9 cellular contexts compared by ENCODE assay signal in the genomic region with DNA sequence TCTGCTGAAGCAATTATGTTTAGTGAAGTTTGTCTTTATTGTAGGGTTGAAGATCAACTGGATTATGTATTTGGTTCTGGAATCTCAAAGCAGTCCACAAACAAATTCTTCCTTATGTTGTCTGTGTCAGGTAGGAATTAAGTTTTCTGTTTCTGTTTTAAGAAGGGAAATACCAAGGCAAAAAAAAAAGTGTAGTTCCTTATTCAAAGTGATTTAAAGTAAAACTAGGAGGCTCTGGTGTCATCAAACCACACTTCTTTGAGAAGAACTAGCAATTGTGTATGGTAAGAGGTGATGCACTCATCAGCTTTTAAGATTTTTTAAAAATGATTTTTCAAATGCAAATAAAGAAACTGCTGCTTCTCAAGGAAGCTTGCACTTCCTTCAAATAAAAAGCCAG. TPM values are rescaled to one million over a fixed set of nuclear protein-coding genes. Genes with fewer than 3 reads are reported as not detected.
DNase-seq lines count a peak whose midpoint lies in the region; FAIRE-seq and TF ChIP-seq lines count a peak whose summit lies in the region.
"Had no signal": no experiment of that assay in that cellular context is flagged by ENCODE, and none has a peak within 500 bp of the region (broad histone marks: within the 10 kb centered on the region; RNA-seq: fewer than 3 reads in every experiment).

No MANE protein-coding gene starts in this region.

- H3K56ac ChIP-seq in H1 (replicated peaks; ENCODE audit: insufficient read length, low read depth, low read length) = no peak overlapping the region

- intact Hi-C loops in spleen (cut with DNase I; ENCODE audit: low total_unique reads) = no loop called here

- H3K14ac ChIP-seq in H1 (ENCODE audit: insufficient read length) = no peak overlapping the region

- H3K4me3 ChIP-seq in H1 (ENCODE audit: extremely low read depth in 1 of 4, insufficient read depth in 2 of 4, low read depth in 3 of 4, low read length in 4 of 4) = peak overlapping the region in 2 of 4 experiments; percentile 5 to 91; a peak in 2 of 8 replicates
- peak overlapping the region; percentile 75 for H3K4me3 ChIP-seq in smooth muscle cell
- no peak overlapping the region for H3K4me3 ChIP-seq in spleen

- H3K4me1 ChIP-seq in H1 (replicated peaks in 1 of 4; ENCODE audit: control insufficient read depth in 3 of 4, insufficient read depth in 4 of 4, low read length in 3 of 4) (no peaks in the 10 kb centered on the region; a peak in 1 of 7 replicates), smooth muscle cell (ENCODE audit: low read depth) (peaks cover 12% of the 10 kb centered on the region), spleen (peaks cover 10 to 36% (median 19%) of the 10 kb centered on the region in 6 donors)

- no peak overlapping the region for H2BK120ac ChIP-seq in H1 (replicated peaks; ENCODE audit: low read depth, low read length)

- TF ChIP-seq CTCF in H1 (IDR thresholded peaks at IDR 0.05; ENCODE audit: control extremely low read depth in 1 of 3, insufficient read depth in 1 of 3, low read depth in 1 of 3, low read length in 3 of 3) (no peak), smooth muscle cell (IDR thresholded peaks at IDR 0.05; ENCODE audit: borderline replicate concordance, insufficient read depth, poor library complexity, severe bottlenecking) (no peak), spleen (IDR thresholded peaks at IDR 0.05 in 8 of 11, conservative IDR thresholded peaks at IDR 0.05 in 3 of 11) (no peak)

- H3K27ac ChIP-seq in H1 (ENCODE audit: low read depth, low read length) (no peak overlapping the region), smooth muscle cell (ENCODE audit: low read depth) (no peak overlapping the region), spleen (no peak overlapping the region)

- POLR2A ChIA-PET in activated CD4-positive, alpha-beta T cell treated with anti-CD3 and anti-CD28 coated beads, Interleukin-2, amount 10 ng/mL, durations not matched to agents 7 days and 5 days (lab: Charles Lee) = no interaction called here
- POLR2A ChIA-PET in H1 (lab: Charles Lee; ENCODE audit: partially characterized antibody) = no interaction called here

- peaks cover 8 to 62% of the 10 kb centered on the region in 2 experiments for H3K79me2 ChIP-seq in H1 (ENCODE audit: control insufficient read depth in 1 of 2, insufficient read depth in 2 of 2, low read length in 2 of 2)
- peaks cover 48% of the 10 kb centered on the region for H3K79me2 ChIP-seq in smooth muscle cell (ENCODE audit: low read depth)

- TF ChIP-seq POLR2A in H1 (IDR thresholded peaks at IDR 0.05; ENCODE audit: control extremely low read depth in 1 of 2, low read depth in 2 of 2, low read length in 2 of 2) (no peak), spleen (IDR thresholded peaks at IDR 0.05) (no peak), GM12891 (IDR thresholded peaks at IDR 0.05; ENCODE audit: low read depth, low read length) (no peak)

- H3K27me3 ChIP-seq in H1 (replicated peaks in 1 of 4; ENCODE audit: control insufficient read depth in 3 of 4, extremely low read depth in 1 of 4, insufficient read depth in 3 of 4, low read length in 3 of 4) (no peaks in the 10 kb centered on the region), smooth muscle cell (ENCODE audit: low read depth) (no peaks in the 10 kb centered on the region), spleen (replicated peaks in 1 of 7) (no peaks in the 10 kb centered on the region)

- no peak overlapping the region for H3K23ac ChIP-seq in H1 (ENCODE audit: insufficient read length)

- no peak for TF ChIP-seq EP300 in H1 (IDR thresholded peaks at IDR 0.05; ENCODE audit: borderline replicate concordance in 1 of 2, low read depth in 2 of 2, low read length in 2 of 2)

- no peak for DNase-seq in activated CD4-positive, alpha-beta T cell treated with anti-CD3 and anti-CD28 coated beads, Interleukin-2, amount 10 ng/mL, durations not matched to agents 7 days and 5 days
- no peak for DNase-seq in activated CD4-positive, alpha-beta T cell treated with anti-CD3 and anti-CD28 coated beads for 48 hours
- DNase-seq in NAMALWA (ENCODE audit: low spot score) (peak; percentile 30), H1 (ENCODE audit: low read depth in 1 of 2, low spot score in 2 of 2) (no peak), smooth muscle cell (lab: John Stamatoyannopoulos, UW; ENCODE audit: unreplicated experiment) (no peak), spleen (no peak), GM12891 (ENCODE audit: insufficient read length, low spot score) (no peak), NCI-H2029 (lab: John Stamatoyannopoulos, UW) (no peak)
- DNase-seq: NCI-H1092 treated with DMSO at 0.1 percent for 48 hours had no signal

- H3K79me1 ChIP-seq in H1 (ENCODE audit: low read depth, low read length) = peaks cover 9% of the 10 kb centered on the region

- H3K36me3 ChIP-seq in H1 (ENCODE audit: control insufficient read depth in 2 of 4, insufficient read depth in 4 of 4, low read length in 3 of 4) (peaks cover 0 to 13% (median 5%) of the 10 kb centered on the region in 4 experiments; a peak in 2 of 8 replicates), smooth muscle cell (ENCODE audit: low read depth) (no peaks in the 10 kb centered on the region), spleen (peaks cover 0 to 19% (median 0%) of the 10 kb centered on the region in 6 donors)

- H3K27ac Mint-ChIP-seq in activated CD4-positive, alpha-beta T cell treated with anti-CD3 and anti-CD28 coated beads, Interleukin-2, amount 10 ng/mL, durations not matched to agents 7 days and 5 days = no peak overlapping the region

- H3K36me3 Mint-ChIP-seq in activated CD4-positive, alpha-beta T cell treated with anti-CD3 and anti-CD28 coated beads, Interleukin-2, amount 10 ng/mL, durations not matched to agents 7 days and 5 days (ENCODE audit: low read depth) = peaks cover 9% of the 10 kb centered on the region

- H3F3A ChIP-seq in smooth muscle cell (ENCODE audit: low read depth) = no peaks in the 10 kb centered on the region

- peak overlapping the region; percentile 39 for H3K4me3 Mint-ChIP-seq in activated CD4-positive, alpha-beta T cell treated with anti-CD3 and anti-CD28 coated beads, Interleukin-2, amount 10 ng/mL, durations not matched to agents 7 days and 5 days

- TF ChIP-seq RAD21 in H1 (IDR thresholded peaks at IDR 0.05 in 1 of 2, conservative IDR thresholded peaks at IDR 0.05 in 1 of 2; ENCODE audit: low read depth in 2 of 2, low read length in 2 of 2) = no peak

- no peak overlapping the region for H2AFZ ChIP-seq in H1 (ENCODE audit: low read length)
- H2AFZ ChIP-seq in smooth muscle cell (ENCODE audit: low read depth) = no peak overlapping the region

- H2BK5ac ChIP-seq in H1 (ENCODE audit: low read depth, low read length) = no peak overlapping the region

- peaks cover 0 to 2% of the 10 kb centered on the region in 2 experiments for H4K20me1 ChIP-seq in H1 (replicated peaks in 1 of 2; ENCODE audit: control insufficient read depth in 1 of 2, insufficient read depth in 2 of 2, low read length in 2 of 2)
- H4K20me1 ChIP-seq in smooth muscle cell (ENCODE audit: low read depth) = no peaks in the 10 kb centered on the region

- FAIRE-seq in H1 (lab: Jason Lieb, UNC) = no peak
- no peak for FAIRE-seq in GM12891 (lab: Jason Lieb, UNC)

- no peak overlapping the region for H4K8ac ChIP-seq in H1 (ENCODE audit: extremely low read depth, insufficient read depth, low read length)

- H3K18ac ChIP-seq in H1 (ENCODE audit: extremely low read depth, low read length) = no peak overlapping the region

- CTCF ChIA-PET in activated CD4-positive, alpha-beta T cell treated with anti-CD3 and anti-CD28 coated beads, Interleukin-2, amount 10 ng/mL, durations not matched to agents 7 days and 5 days (lab: Charles Lee) = no interaction called here
- CTCF ChIA-PET in H1 (lab: Charles Lee; ENCODE audit: partially characterized antibody) = interaction anchor here (0.6 kb wide), 1 partner anchor 315 kb away, joined by 3 read pairs; no protein-coding TSS in a partner anchor

- H3K4me1 Mint-ChIP-seq in activated CD4-positive, alpha-beta T cell treated with anti-CD3 and anti-CD28 coated beads, Interleukin-2, amount 10 ng/mL, durations not matched to agents 7 days and 5 days = peaks cover 27% of the 10 kb centered on the region

- no peak overlapping the region for H2AK5ac ChIP-seq in H1 (ENCODE audit: low read depth, low read length)

- H3K4me2 ChIP-seq in H1 (ENCODE audit: insufficient read depth in 1 of 2, low read depth in 2 of 2, low read length in 2 of 2) (peak overlapping the region; percentile 81 to 92; a peak in 1 of 4 replicates), smooth muscle cell (peak overlapping the region; percentile 94)

- no peak overlapping the region for H4K91ac ChIP-seq in H1 (replicated peaks; ENCODE audit: insufficient read length, low read length)

- H3K23me2 ChIP-seq in H1 (ENCODE audit: low read depth, low read length) = peaks cover 7% of the 10 kb centered on the region; the same call in 1 of the 2 replicates

- H3K27me3 Mint-ChIP-seq in activated CD4-positive, alpha-beta T cell treated with anti-CD3 and anti-CD28 coated beads, Interleukin-2, amount 10 ng/mL, durations not matched to agents 7 days and 5 days = peaks cover 5% of the 10 kb centered on the region

- no peak overlapping the region for H2BK20ac ChIP-seq in H1 (ENCODE audit: low read length)

- H3K9ac ChIP-seq in H1 (replicated peaks in 1 of 4; ENCODE audit: extremely low read depth in 1 of 4, low read depth in 3 of 4, low read length in 3 of 4) (no peak overlapping the region), smooth muscle cell (ENCODE audit: low read depth) (peak overlapping the region; percentile 1)

- H2BK12ac ChIP-seq in H1 (ENCODE audit: low read depth, low read length) = no peak overlapping the region

- no peak overlapping the region for H3K4ac ChIP-seq in H1 (replicated peaks; ENCODE audit: insufficient read length, low read depth, low read length)

- no peak overlapping the region for H2BK15ac ChIP-seq in H1 (ENCODE audit: low read length)

- H3K9me3 ChIP-seq in H1 (ENCODE audit: insufficient read depth in 2 of 2, low read depth in 1 of 2, low read length in 1 of 2) (no peaks in the 10 kb centered on the region), smooth muscle cell (replicated peaks; ENCODE audit: low read depth) (no peaks in the 10 kb centered on the region), spleen (no peaks in the 10 kb centered on the region)

- H3K9me3 Mint-ChIP-seq in activated CD4-positive, alpha-beta T cell treated with anti-CD3 and anti-CD28 coated beads, Interleukin-2, amount 10 ng/mL, durations not matched to agents 7 days and 5 days = no peaks in the 10 kb centered on the region

- H4K5ac ChIP-seq in H1 (ENCODE audit: insufficient read length, low read depth, low read length) = no peak overlapping the region

RNA-seq across cellular contexts. Expression of gene FAM135A, which starts 1.9 kb away (rescaled TPM):
- 1 to 10 TPM; 5.4 to 6.7 TPM for total RNA-seq in activated CD4-positive, alpha-beta T cell treated with anti-CD3 and anti-CD28 coated beads, Interleukin-2, amount 10 ng/mL, durations not matched to agents 7 days and 5 days
- 34.7 and 35.7 TPM in 2 replicates for total RNA-seq in H1 (2021; fragmentation: NEBNext Ultra II Directional; extraction: Animal tissue kit (Norgen Biotek cat#: 25700))
- polyA plus RNA-seq in H1 (2011; rRNA removed) (12.3 and 17.4 TPM in 2 replicates), smooth muscle cell (8.9 and 11.0 TPM in 2 replicates), spleen (10 to 100 TPM in 1 of 3 donors, 1 to 10 TPM in 2; 7.6 to 10.2 (median 7.7) TPM)
- 21.0 TPM for polyA plus RNA-seq in H1 (2011; cell fraction: cytosol; rRNA removed)
- 14.7 TPM for polyA plus RNA-seq in H1 (2011; cell fraction: nucleus; rRNA removed)
- polyA plus RNA-seq in H1 (2012, experiment 1 of 2) = 11.1 to 20.8 TPM (median 13.6 TPM) in 4 replicates
- polyA plus RNA-seq in H1 (2012, experiment 2 of 2) = 1.5 TPM
- 15.6 TPM for polyA plus RNA-seq in H1 (2013, experiment 1 of 2)
- polyA plus RNA-seq in H1 (2013, experiment 2 of 2) = 14.8 TPM
- polyA minus RNA-seq in H1 (2011; rRNA and poly(A)+ RNA removed) = 55.0 and 85.7 TPM in 2 replicates
- 36.3 TPM for polyA minus RNA-seq in H1 (2011; cell fraction: cytosol; rRNA and poly(A)+ RNA removed)
- 154 TPM for polyA minus RNA-seq in H1 (2011; cell fraction: nucleus; rRNA and poly(A)+ RNA removed)
- total RNA-seq in smooth muscle cell (32.3 and 43.6 TPM in 2 replicates), spleen (10 to 100 TPM; 14.8 to 33.0 (median 19.4) TPM)
- 2.2 TPM for polyA plus RNA-seq in GM12891 (2012; ENCODE audit: low read depth, missing spikeins)
